Comparison of ENCODE assay signal across 1 cellular context in the genomic region with DNA sequence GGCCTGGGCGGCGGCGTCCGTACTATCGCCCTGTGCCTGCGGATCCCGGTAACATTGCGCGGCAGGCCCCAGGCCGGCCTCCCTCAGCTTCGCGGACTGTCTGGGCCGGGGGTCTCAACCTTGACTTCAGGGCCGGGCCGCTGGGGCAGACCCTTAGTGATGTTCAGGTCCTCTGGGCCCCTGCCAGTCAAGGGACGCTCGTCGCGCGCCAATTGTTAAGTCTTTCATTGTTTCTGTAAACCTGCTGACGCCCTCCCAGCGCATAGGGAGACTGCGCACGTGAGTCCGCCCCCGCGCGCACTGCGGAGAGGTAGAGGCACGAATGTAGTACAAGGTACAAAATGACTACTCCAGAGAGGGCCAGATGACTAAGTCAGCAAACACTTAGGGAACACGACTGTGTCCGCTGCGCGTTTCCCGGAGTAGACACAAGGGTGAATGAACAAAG.
TF ChIP-seq lines count a peak whose summit lies in the region.

No MANE protein-coding gene starts in this region.

TF ChIP-seq in GM12878, 131 proteins besides CTCF, POLR2A, EP300 and RAD21:
- peak; percentile 62 for TF ChIP-seq PKNOX1 (IDR thresholded peaks at IDR 0.05)
- TF ChIP-seq TCF3 (IDR thresholded peaks at IDR 0.05; ENCODE audit: borderline replicate concordance, insufficient read depth, low read depth, low read length): no peak
- no peak for TF ChIP-seq STAT3 (IDR thresholded peaks at IDR 0.05; ENCODE audit: low read depth, low read length)
- TF ChIP-seq YY1 (IDR thresholded peaks at IDR 0.05; ENCODE audit: low read depth, low read length): no peak
- peak; percentile 80 to 90 for TF ChIP-seq BHLHE40 (IDR thresholded peaks at IDR 0.05; ENCODE audit: borderline replicate concordance in 1 of 2, low read depth in 2 of 2, low read length in 1 of 2)
- TF ChIP-seq SREBF1 (IDR thresholded peaks at IDR 0.05; ENCODE audit: low read length): no peak
- peak; percentile 93 for TF ChIP-seq MLLT1 (IDR thresholded peaks at IDR 0.05)
- no peak for TF ChIP-seq HSF1 (IDR thresholded peaks at IDR 0.05; ENCODE audit: low read depth, low read length)
- TF ChIP-seq, protein P1, sequence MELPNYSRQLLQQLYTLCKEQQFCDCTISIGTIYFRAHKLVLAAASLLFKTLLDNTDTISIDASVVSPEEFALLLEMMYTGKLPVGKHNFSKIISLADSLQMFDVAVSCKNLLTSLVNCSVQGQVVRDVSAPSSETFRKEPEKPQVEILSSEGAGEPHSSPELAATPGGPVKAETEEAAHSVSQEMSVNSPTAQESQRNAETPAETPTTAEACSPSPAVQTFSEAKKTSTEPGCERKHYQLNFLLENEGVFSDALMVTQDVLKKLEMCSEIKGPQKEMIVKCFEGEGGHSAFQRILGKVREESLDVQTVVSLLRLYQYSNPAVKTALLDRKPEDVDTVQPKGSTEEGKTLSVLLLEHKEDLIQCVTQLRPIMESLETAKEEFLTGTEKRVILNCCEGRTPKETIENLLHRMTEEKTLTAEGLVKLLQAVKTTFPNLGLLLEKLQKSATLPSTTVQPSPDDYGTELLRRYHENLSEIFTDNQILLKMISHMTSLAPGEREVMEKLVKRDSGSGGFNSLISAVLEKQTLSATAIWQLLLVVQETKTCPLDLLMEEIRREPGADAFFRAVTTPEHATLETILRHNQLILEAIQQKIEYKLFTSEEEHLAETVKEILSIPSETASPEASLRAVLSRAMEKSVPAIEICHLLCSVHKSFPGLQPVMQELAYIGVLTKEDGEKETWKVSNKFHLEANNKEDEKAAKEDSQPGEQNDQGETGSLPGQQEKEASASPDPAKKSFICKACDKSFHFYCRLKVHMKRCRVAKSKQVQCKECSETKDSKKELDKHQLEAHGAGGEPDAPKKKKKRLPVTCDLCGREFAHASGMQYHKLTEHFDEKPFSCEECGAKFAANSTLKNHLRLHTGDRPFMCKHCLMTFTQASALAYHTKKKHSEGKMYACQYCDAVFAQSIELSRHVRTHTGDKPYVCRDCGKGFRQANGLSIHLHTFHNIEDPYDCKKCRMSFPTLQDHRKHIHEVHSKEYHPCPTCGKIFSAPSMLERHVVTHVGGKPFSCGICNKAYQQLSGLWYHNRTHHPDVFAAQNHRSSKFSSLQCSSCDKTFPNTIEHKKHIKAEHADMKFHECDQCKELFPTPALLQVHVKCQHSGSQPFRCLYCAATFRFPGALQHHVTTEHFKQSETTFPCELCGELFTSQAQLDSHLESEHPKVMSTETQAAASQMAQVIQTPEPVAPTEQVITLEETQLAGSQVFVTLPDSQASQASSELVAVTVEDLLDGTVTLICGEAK (IDR thresholded peaks at IDR 0.05; ENCODE audit: borderline replicate concordance): peak; percentile 35; the same call in 1 of the 2 replicates
- TF ChIP-seq NR2C1 (IDR thresholded peaks at IDR 0.05): no peak
- peak; percentile 55 to 94 for TF ChIP-seq EGR1 (IDR thresholded peaks at IDR 0.05; ENCODE audit: borderline replicate concordance in 1 of 2, low read depth in 2 of 2, low read length in 2 of 2)
- TF ChIP-seq HDGF (IDR thresholded peaks at IDR 0.05): 0 out of 2 replicates have a peak, but pooled peaks have one; percentile 18
- TF ChIP-seq CUX1 (IDR thresholded peaks at IDR 0.05; ENCODE audit: insufficient replicate concordance, low read depth, low read length): no peak
- no peak for TF ChIP-seq CHD4 (IDR thresholded peaks at IDR 0.05)
